ENCODE assay signal across 1 cellular context in genomic region chr20:41174782-41175181, GRCh38.
TF ChIP-seq lines count a peak whose summit lies in the region.

No MANE protein-coding gene starts in this region.

TF ChIP-seq in GM23338, 12 proteins besides CTCF, POLR2A, EP300 and RAD21 (continued from another document):
- no peak for TF ChIP-seq ZNF462 (CRISPR knock-in tag; IDR thresholded peaks at IDR 0.05)
- no peak for TF ChIP-seq CREB1 (CRISPR knock-in tag; IDR thresholded peaks at IDR 0.05; ENCODE audit: low read depth)
- TF ChIP-seq EZH2phosphoT487 (IDR thresholded peaks at IDR 0.05; ENCODE audit: unreplicated experiment), result no peak
- no peak for TF ChIP-seq REST (IDR thresholded peaks at IDR 0.05; ENCODE audit: unreplicated experiment)
- TF ChIP-seq POLR2AphosphoS5 (IDR thresholded peaks at IDR 0.05; ENCODE audit: low read depth), result no peak
- TF ChIP-seq STAT1 (IDR thresholded peaks at IDR 0.05; ENCODE audit: unreplicated experiment), result no peak
- TF ChIP-seq ETS1 (IDR thresholded peaks at IDR 0.05), result no peak
- no peak for TF ChIP-seq JUNB (IDR thresholded peaks at IDR 0.05; ENCODE audit: unreplicated experiment)
- no peak for TF ChIP-seq NANOG (IDR thresholded peaks at IDR 0.05; ENCODE audit: borderline replicate concordance)
- no peak for TF ChIP-seq ZNF114 (CRISPR knock-in tag; IDR thresholded peaks at IDR 0.05)
- TF ChIP-seq EZH2 (IDR thresholded peaks at IDR 0.05; ENCODE audit: low read depth, unreplicated experiment), result no peak
